Comparison of ENCODE assay signal across 15 cellular contexts in genomic region chr18:48693625-48694262, GRCh38.
DNase-seq lines count a peak whose midpoint lies in the region; FAIRE-seq and TF ChIP-seq lines count a peak whose summit lies in the region.
"Had no signal": no experiment of that assay in that cellular context is flagged by ENCODE, and none has a peak within 500 bp of the region (broad histone marks: within the 10 kb centered on the region; RNA-seq: fewer than 3 reads in every experiment).

No MANE protein-coding gene starts in this region.

- no peaks in the 10 kb centered on the region for H3K9me3 ChIP-seq in ascending aorta
- H3K9me3 ChIP-seq: esophagus muscularis mucosa had no signal

- no peaks in the 10 kb centered on the region for H3K4me1 Mint-ChIP-seq in activated T-cell treated with anti-CD3 and anti-CD28 coated beads, Interleukin-2, amount 50 U/mL, for 24 hours (ENCODE audit: low read depth)

- peaks cover 3 to 7% of the 10 kb centered on the region in 2 donors for H3K36me3 ChIP-seq in ascending aorta

- H3K27ac ChIP-seq in ascending aorta = peak overlapping the region; percentile 72 to 76
- H3K27ac ChIP-seq: esophagus muscularis mucosa had no signal

- H3K4me3 Mint-ChIP-seq in activated T-cell treated with anti-CD3 and anti-CD28 coated beads, Interleukin-2, amount 50 U/mL, for 24 hours = no peak overlapping the region
- H3K4me3 Mint-ChIP-seq: stimulated activated naive B cell treated with anti-CD40 and anti-IgM and Interleukin-4, amounts not matched to agents 10 μg/mL and 1 μg/mL and 100 μg/mL, for 72 hours had no signal

- H3K9me3 Mint-ChIP-seq in activated T-cell treated with anti-CD3 and anti-CD28 coated beads, Interleukin-2, amount 50 U/mL, for 24 hours = no peaks in the 10 kb centered on the region
- H3K9me3 Mint-ChIP-seq: stimulated activated naive B cell treated with anti-CD40 and anti-IgM and Interleukin-4, amounts not matched to agents 10 μg/mL and 1 μg/mL and 100 μg/mL, for 72 hours had no signal

- H3K36me3 Mint-ChIP-seq in activated T-cell treated with anti-CD3 and anti-CD28 coated beads, Interleukin-2, amount 50 U/mL, for 24 hours (ENCODE audit: low read depth) = no peaks in the 10 kb centered on the region

- no peak overlapping the region for H3K4me3 ChIP-seq in ascending aorta
- no peak overlapping the region for H3K4me3 ChIP-seq in fibroblast of villous mesenchyme (ENCODE audit: low read depth, low read length)
- H3K4me3 ChIP-seq: dorsolateral prefrontal cortex, esophagus muscularis mucosa had no signal

- peak; percentile 11 for DNase-seq in A172 (ENCODE audit: low spot score)
- peak; percentile 25 for DNase-seq in H4 (ENCODE audit: low spot score)
- no peak for DNase-seq in ascending aorta (ENCODE audit: low spot score in 2 of 2)
- peak; percentile 87 for DNase-seq in fibroblast of villous mesenchyme (ENCODE audit: low read depth)
- DNase-seq in activated T-cell treated with anti-CD3 and anti-CD28 coated beads, Interleukin-2, amount 50 U/mL, for 24 hours = no peak
- no peak for DNase-seq in frontal cortex (ENCODE audit: low spot score in 2 of 2)
- no peak for DNase-seq in NCI-H1092 treated with DMSO at 0.1 percent for 48 hours (lab: John Stamatoyannopoulos, UW)
- DNase-seq in occipital lobe (lab: John Stamatoyannopoulos, UW) = no peak
- DNase-seq: activated effector memory CD4-positive, alpha-beta T cell treated with anti-CD3 and anti-CD28 coated beads, Interleukin-2, amount 50 U/mL, for 16 hours; NCI-H2029; NCI-H82; RPMI8226; stimulated activated naive B cell treated with anti-CD40 and anti-IgM and Interleukin-4, amounts not matched to agents 10 μg/mL and 1 μg/mL and 100 μg/mL, for 72 hours had no signal

- H3K27ac Mint-ChIP-seq in activated T-cell treated with anti-CD3 and anti-CD28 coated beads, Interleukin-2, amount 50 U/mL, for 24 hours = no peak overlapping the region
- H3K27ac Mint-ChIP-seq: stimulated activated naive B cell treated with anti-CD40 and anti-IgM and Interleukin-4, amounts not matched to agents 10 μg/mL and 1 μg/mL and 100 μg/mL, for 72 hours had no signal

- no peak for FAIRE-seq in frontal cortex (lab: Jason Lieb, UNC)

- H3K27me3 Mint-ChIP-seq in activated T-cell treated with anti-CD3 and anti-CD28 coated beads, Interleukin-2, amount 50 U/mL, for 24 hours = no peaks in the 10 kb centered on the region
- H3K27me3 Mint-ChIP-seq: stimulated activated naive B cell treated with anti-CD40 and anti-IgM and Interleukin-4, amounts not matched to agents 10 μg/mL and 1 μg/mL and 100 μg/mL, for 72 hours had no signal

- no peaks in the 10 kb centered on the region for H3K27me3 ChIP-seq in ascending aorta
- H3K27me3 ChIP-seq: dorsolateral prefrontal cortex, esophagus muscularis mucosa had no signal

- intact Hi-C loops in ascending aorta (cut with DNase I) = no loop called here

- peaks cover 5 to 13% of the 10 kb centered on the region in 2 donors for H3K4me1 ChIP-seq in ascending aorta

- TF ChIP-seq CTCF in ascending aorta (IDR thresholded peaks at IDR 0.05) (no peak), fibroblast of villous mesenchyme (IDR thresholded peaks at IDR 0.05; ENCODE audit: insufficient read depth, low read depth, low read length) (no peak)

Comparison
In these comparisons a context has a peak if more than half of its experiments do, and no peak if none do; other contexts are left out.
1. DNase-seq: peak in A172 (single experiment), H4 (single experiment) and fibroblast of villous mesenchyme (single experiment); none in ascending aorta (0 of 2), activated T-cell treated with anti-CD3 and anti-CD28 coated beads, Interleukin-2, amount 50 U/mL, for 24 hours (single experiment), frontal cortex (0 of 2), NCI-H1092 treated with DMSO at 0.1 percent for 48 hours (single experiment) and occipital lobe (single experiment).